ENCODE assay signal across 8 cellular contexts in genomic region chr15:52008698-52009434, GRCh38. TPM values are rescaled to one million over a fixed set of nuclear protein-coding genes. Genes with fewer than 3 reads are reported as not detected.
A peak's percentile ranks its signal among the peaks of the same experiment; 100 is the strongest.
DNase-seq lines count a peak whose midpoint lies in the region; ATAC-seq, FAIRE-seq and TF ChIP-seq lines count a peak whose summit lies in the region.

No MANE protein-coding gene starts in this region.

- TF ChIP-seq POLR2A in breast epithelium (IDR thresholded peaks at IDR 0.05) (no peak), K562 (conservative IDR thresholded peaks at IDR 0.05) (no peak)

- peaks cover 3% of the 10 kb centered on the region for H3K9me1 ChIP-seq in K562 (ENCODE audit: control insufficient read depth, insufficient read depth, low read length)

- 0 out of 2 replicates have a peak, but pooled peaks have one; percentile 6 for TF ChIP-seq EP300 in K562 (IDR thresholded peaks at IDR 0.05; ENCODE audit: low read length)

- no peaks in the 10 kb centered on the region for H3K27me3 Mint-ChIP-seq in MCF 10A (ENCODE audit: insufficient read depth, unreplicated experiment)

- no peaks in the 10 kb centered on the region for H3K9me3 Mint-ChIP-seq in MCF 10A (ENCODE audit: unreplicated experiment)

- CTCF ChIA-PET in MCF 10A (lab: Yijun Ruan, JAX) (interaction anchor here (0.6 kb wide), 1 partner anchor 41 kb away, joined by 3 read pairs; no protein-coding TSS in a partner anchor), K562 (lab: Yijun Ruan, JAX; ENCODE audit: low intra/inter-chr PET ratio) (no interaction called here), GM10248 (lab: Yijun Ruan, JAX) (no interaction called here)

- H3K9ac ChIP-seq in K562 (ENCODE audit: insufficient read depth in 1 of 2, low read depth in 2 of 2, low read length in 2 of 2), result no peak overlapping the region

- intact Hi-C loops in breast epithelium (cut with DNase I; ENCODE audit: low total_unique reads) (no loop called here), MCF 10A (cut with micrococcal nuclease) (no loop called here), K562 (cut with micrococcal nuclease) (no loop called here)

- H3K4me1 ChIP-seq in breast epithelium, result no peaks in the 10 kb centered on the region
- H3K4me1 ChIP-seq in K562 (replicated peaks in 1 of 2; ENCODE audit: control insufficient read depth in 2 of 2, insufficient read depth in 2 of 2, low read length in 2 of 2), result peaks cover 10 to 62% of the 10 kb centered on the region in 2 experiments; a peak in 4 of 5 replicates

- H4K20me1 ChIP-seq in K562 (replicated peaks; ENCODE audit: control insufficient read depth, insufficient read depth, low read length), result no peaks in the 10 kb centered on the region

- H3K4me1 Mint-ChIP-seq in MCF 10A (ENCODE audit: insufficient read depth, unreplicated experiment), result peaks cover 42% of the 10 kb centered on the region

- POLR2A ChIA-PET in MCF 10A (lab: Yijun Ruan, JAX) (interaction anchor here (0.6 to 4.1 kb wide), 5 partner anchors 11 to 38 kb away, joined by 3 to 17 read pairs (median 8); partner anchors contain the start of gene LEO1), K562 (lab: Yijun Ruan, JAX) (interaction anchor here (0.7 to 1.6 kb wide), 4 partner anchors 10 to 70 kb away, joined by 3 to 5 read pairs (median 3); no protein-coding TSS in a partner anchor), GM10248 (lab: Yijun Ruan, JAX) (interaction anchor here (0.9 kb wide), 1 partner anchor 19 kb away, joined by 6 read pairs; no protein-coding TSS in a partner anchor)

- 30% methylated on average over 2 of the region's 2 CpGs for whole genome bisulfite sequencing in K562 (ENCODE audit: insufficient coverage, low coverage, missing lambda C conversion rate)

- H3K27ac ChIP-seq in breast epithelium, result peak overlapping the region; percentile 19 to 23
- H3K27ac ChIP-seq in K562 (ENCODE audit: extremely low read depth, low read depth, low read length), result peak overlapping the region; percentile 51

- FAIRE-seq in K562 (lab: Jason Lieb, UNC), result peak; percentile 51

- TF ChIP-seq CTCF in breast epithelium (IDR thresholded peaks at IDR 0.05), result no peak
- TF ChIP-seq CTCF in MCF 10A (IDR thresholded peaks at IDR 0.05; ENCODE audit: unreplicated experiment), result no peak
- no peak for TF ChIP-seq CTCF in K562 (IDR thresholded peaks at IDR 0.05 in 2 of 3, conservative IDR thresholded peaks at IDR 0.05 in 1 of 3; ENCODE audit: insufficient read depth in 2 of 3, low read depth in 1 of 3, low read length in 3 of 3)
- TF ChIP-seq CTCF in GM10248 (IDR thresholded peaks at IDR 0.05; ENCODE audit: control extremely low read depth, extremely low read depth, low read depth, missing control alignments), result no peak
- no peak for TF ChIP-seq CTCF in GM10266 (IDR thresholded peaks at IDR 0.05; ENCODE audit: control insufficient read depth, insufficient read depth, low read depth, missing control alignments)

- ATAC-seq in K562, result peak; percentile 61

- H3K36me3 Mint-ChIP-seq in MCF 10A (ENCODE audit: insufficient read depth, unreplicated experiment), result no peaks in the 10 kb centered on the region

- no peak overlapping the region for H3K27ac Mint-ChIP-seq in MCF 10A (ENCODE audit: low read depth, unreplicated experiment)

- H3K36me3 ChIP-seq in breast epithelium, result no peaks in the 10 kb centered on the region
- H3K36me3 ChIP-seq in K562 (ENCODE audit: control insufficient read depth, insufficient read depth, low read length), result no peaks in the 10 kb centered on the region

- H3K9me3 ChIP-seq in breast epithelium (no peaks in the 10 kb centered on the region), K562 (replicated peaks; ENCODE audit: control insufficient read depth, insufficient read depth, low read depth, low read length) (no peaks in the 10 kb centered on the region)

- H3K27me3 ChIP-seq in breast epithelium, result no peaks in the 10 kb centered on the region
- no peaks in the 10 kb centered on the region for H3K27me3 ChIP-seq in K562 (ENCODE audit: control insufficient read depth in 2 of 2, insufficient read depth in 2 of 2, low read length in 2 of 2)

- H3K4me2 ChIP-seq in K562 (ENCODE audit: insufficient read depth, low read length), result peak overlapping the region; percentile 9; the same call in 1 of the 2 replicates

- H3K4me3 Mint-ChIP-seq in MCF 10A (ENCODE audit: unreplicated experiment), result no peak overlapping the region

- no TSS peak for BruUV-seq in MCF 10A (replicated peaks; lab: Mats Ljungman, UMichigan)
- no TSS peak for BruUV-seq in K562 (replicated peaks; lab: Mats Ljungman, UMichigan)

- H2AFZ ChIP-seq in K562 (ENCODE audit: low read depth, low read length), result peak overlapping the region; percentile 58

- H3K79me2 ChIP-seq in K562 (ENCODE audit: control insufficient read depth, insufficient read depth, low read length), result no peaks in the 10 kb centered on the region

- in situ Hi-C loops in K562 (cut with MboI), result no loop called here

- TF ChIP-seq RAD21 in K562 (CRISPR knock-in tag; conservative IDR thresholded peaks at IDR 0.05 in 1 of 2, IDR thresholded peaks at IDR 0.05 in 1 of 2), result no peak

- H3K4me3 ChIP-seq in breast epithelium (no peak overlapping the region), K562 (no peak overlapping the region)

- DNase-seq in breast epithelium (ENCODE audit: low spot score in 2 of 2) (no peak), MCF 10A (ENCODE audit: unreplicated experiment) (no peak), NCI-H2029 treated with DMSO at 0.1 percent for 48 hours (lab: John Stamatoyannopoulos, UW) (peak; percentile 66), K562 (ENCODE audit: extremely low read depth in 1 of 4, low spot score in 3 of 4) (peak in 3 of 4 experiments; percentile 19 to 68 (median 39)), GM10248 (ENCODE audit: extremely low spot score) (no peak), GM10266 (ENCODE audit: extremely low spot score) (no peak), NCI-H1105 treated with DMSO at 0.1 percent for 48 hours (lab: John Stamatoyannopoulos, UW) (no peak), HPDE6-E6E7 (ENCODE audit: extremely low spot score) (no peak)

TF ChIP-seq in K562, 482 proteins besides CTCF, POLR2A, EP300 and RAD21 (continues in another document):
- TF ChIP-seq CEBPG (CRISPR knock-in tag; IDR thresholded peaks at IDR 0.05), result no peak
- peak; percentile 51 to 83 for TF ChIP-seq CEBPG (tag; conservative IDR thresholded peaks at IDR 0.05 in 1 of 2, IDR thresholded peaks at IDR 0.05 in 1 of 2)
- no peak for TF ChIP-seq ZNF384 (IDR thresholded peaks at IDR 0.05; ENCODE audit: low read depth, low read length)
- TF ChIP-seq ETV1 (tag; conservative IDR thresholded peaks at IDR 0.05; ENCODE audit: low read depth), result peak; percentile 75
- TF ChIP-seq GABPA (tag; conservative IDR thresholded peaks at IDR 0.05; ENCODE audit: low read depth), result peak; percentile 41; the same call in 1 of the 2 replicates
- peak; percentile 59; the same call in 1 of the 2 replicates for TF ChIP-seq SPI1 (IDR thresholded peaks at IDR 0.05; ENCODE audit: borderline replicate concordance, low read depth, low read length)
- TF ChIP-seq ZBTB17 (CRISPR knock-in tag; IDR thresholded peaks at IDR 0.05), result 0 out of 2 replicates have a peak, but pooled peaks have one; percentile 21
- TF ChIP-seq ZNF707 (CRISPR knock-in tag; conservative IDR thresholded peaks at IDR 0.05), result no peak
- no peak for TF ChIP-seq PHTF2 (CRISPR knock-in tag; IDR thresholded peaks at IDR 0.05)
- TF ChIP-seq KAT7 (CRISPR knock-in tag; IDR thresholded peaks at IDR 0.05; ENCODE audit: borderline replicate concordance), result peak; percentile 56; the same call in 1 of the 2 replicates
- peak; percentile 15; the same call in 1 of the 2 replicates for TF ChIP-seq TAL1 (IDR thresholded peaks at IDR 0.05)
- no peak for TF ChIP-seq BMI1 (IDR thresholded peaks at IDR 0.05; ENCODE audit: low read length)

RNA-seq across cellular contexts. Expression of gene MAPK6, which starts 10.2 kb away (rescaled TPM):
- total RNA-seq in breast epithelium (10 to 100 TPM; 20.8 to 32.2 (median 22.0) TPM), MCF 10A (2022) (106 and 114 TPM in 2 replicates), K562 (2014; rRNA removed) (49.9 and 51.2 TPM in 2 replicates), K562 (2014; rRNA removed; fragmentation: Illumina TruSeq; extraction: Trizol) (97.1 and 110 TPM in 2 replicates), K562 (2015; rRNA removed; fragmentation: Illumina TruSeq; extraction: Trizol) (76.3 and 81.5 TPM in 2 replicates), K562 (2021) (92.0 and 94.4 TPM in 2 replicates)
- 37.7 and 101 TPM in 2 replicates for total RNA-seq in K562 (2011; cell fraction: chromatin; rRNA removed; ENCODE audit: low replicate concordance)
- total RNA-seq in K562 (2011; cell fraction: nucleolus; rRNA removed), result 11.5 and 15.7 TPM in 2 replicates
- total RNA-seq in K562 (2011; cell fraction: nucleoplasm; rRNA removed), result 27.8 and 41.8 TPM in 2 replicates
- polyA plus RNA-seq in K562 (2011; rRNA removed) (71.5 and 84.7 TPM in 2 replicates), K562 (2014; fragmentation: Illumina TruSeq; extraction: Trizol) (70.4 and 74.0 TPM in 2 replicates), K562 (2014; fragmentation: Nextera tagmentation; extraction: Ambion mirVana) (10 to 100 TPM; 28.5 to 30.8 TPM), K562 (2014; rRNA removed) (36.2 and 39.4 TPM in 2 replicates)
- 14.9 and 33.5 TPM in 2 replicates for polyA plus RNA-seq in K562 (2011; cell fraction: cytosol; rRNA removed)
- 13.7 and 24.3 TPM in 2 replicates for polyA plus RNA-seq in K562 (2011; cell fraction: nucleus; rRNA removed)
- polyA plus RNA-seq in K562 (2012), result 46.7 and 46.9 TPM in 2 replicates
- 154 and 186 TPM in 2 replicates for polyA minus RNA-seq in K562 (2011; rRNA and poly(A)+ RNA removed)
- 51.0 and 52.9 TPM in 2 replicates for polyA minus RNA-seq in K562 (2011; cell fraction: cytosol; rRNA and poly(A)+ RNA removed)
- 12.5 and 25.4 TPM in 2 replicates for polyA minus RNA-seq in K562 (2011; cell fraction: nucleus; rRNA and poly(A)+ RNA removed)

RNA-seq across cellular contexts. Expression of gene LEO1, which starts 37.3 kb away (rescaled TPM):
- total RNA-seq in breast epithelium (10 to 100 TPM; 12.8 to 25.5 (median 23.3) TPM), MCF 10A (2022) (24.2 and 29.3 TPM in 2 replicates), K562 (2014; rRNA removed) (33.4 and 37.9 TPM in 2 replicates), K562 (2014; rRNA removed; fragmentation: Illumina TruSeq; extraction: Trizol) (40.9 and 44.1 TPM in 2 replicates), K562 (2015; rRNA removed; fragmentation: Illumina TruSeq; extraction: Trizol) (42.5 and 44.0 TPM in 2 replicates), K562 (2021) (19.2 and 19.6 TPM in 2 replicates)
- total RNA-seq in K562 (2011; cell fraction: chromatin; rRNA removed; ENCODE audit: low replicate concordance), result 11.5 and 34.7 TPM in 2 replicates
- total RNA-seq in K562 (2011; cell fraction: nucleolus; rRNA removed), result 7.7 and 8.7 TPM in 2 replicates
- 18.7 and 25.7 TPM in 2 replicates for total RNA-seq in K562 (2011; cell fraction: nucleoplasm; rRNA removed)
- polyA plus RNA-seq in K562 (2011; rRNA removed) (6.1 and 8.4 TPM in 2 replicates), K562 (2014; fragmentation: Illumina TruSeq; extraction: Trizol) (37.8 and 48.3 TPM in 2 replicates), K562 (2014; fragmentation: Nextera tagmentation; extraction: Ambion mirVana) (10 to 100 TPM; 26.0 to 38.7 TPM), K562 (2014; rRNA removed) (28.8 and 37.2 TPM in 2 replicates)
- polyA plus RNA-seq in K562 (2011; cell fraction: cytosol; rRNA removed), result 0.76 and 2.3 TPM in 2 replicates
- polyA plus RNA-seq in K562 (2011; cell fraction: nucleus; rRNA removed), result 2.4 and 3.5 TPM in 2 replicates
- polyA plus RNA-seq in K562 (2012), result 15.7 and 29.5 TPM in 2 replicates
- 20.8 and 22.3 TPM in 2 replicates for polyA minus RNA-seq in K562 (2011; rRNA and poly(A)+ RNA removed)
- polyA minus RNA-seq in K562 (2011; cell fraction: cytosol; rRNA and poly(A)+ RNA removed), result 4.6 and 5.0 TPM in 2 replicates
- 3.5 and 7.9 TPM in 2 replicates for polyA minus RNA-seq in K562 (2011; cell fraction: nucleus; rRNA and poly(A)+ RNA removed)

Comparison
In these comparisons a context has a peak if more than half of its experiments do, and no peak if none do; other contexts are left out.
1. DNase-seq: peak in NCI-H2029 treated with DMSO at 0.1 percent for 48 hours (single experiment) and K562 (3 of 4); none in breast epithelium (0 of 2), MCF 10A (single experiment), GM10248 (single experiment), GM10266 (single experiment), NCI-H1105 treated with DMSO at 0.1 percent for 48 hours (single experiment) and HPDE6-E6E7 (single experiment).